Comparison of ENCODE assay signal across 29 cellular contexts in genomic region chr10:21925851-21926250, GRCh38.
"Had no signal": no experiment of that assay in that cellular context is flagged by ENCODE, and none has a peak within 500 bp of the region (broad histone marks: within the 10 kb centered on the region; RNA-seq: fewer than 3 reads in every experiment).

No MANE protein-coding gene starts in this region.

- H3K27me3 Mint-ChIP-seq: naive thymus-derived CD8-positive, alpha-beta T cell; stimulated activated memory B cell treated with anti-CD40 and anti-IgM and Interleukin-4, amounts not matched to agents 10 μg/mL and 1 μg/mL and 100 μg/mL, for 72 hours; stimulated activated naive CD8-positive, alpha-beta T cell treated with anti-CD3 and anti-CD28 coated beads, Interleukin-15, amount 100 ng/mL, for 72 hours had no signal

- H3K9me3 ChIP-seq: body of pancreas, colonic mucosa, gastroesophageal sphincter, psoas muscle, sigmoid colon, upper lobe of left lung, vagina had no signal

- H3K4me3 ChIP-seq: body of pancreas, colonic mucosa, dorsolateral prefrontal cortex, gastroesophageal sphincter, hepatocyte, psoas muscle, sigmoid colon, upper lobe of left lung, vagina had no signal

- H3K9me3 Mint-ChIP-seq: activated naive CD4-positive, alpha-beta T cell treated with anti-CD3 and anti-CD28 coated beads, Interleukin-2, amount 50 U/mL, for 72 hours; activated T-cell treated with anti-CD3 and anti-CD28 coated beads, Interleukin-2, amount 50 U/mL, for 72 hours; naive thymus-derived CD8-positive, alpha-beta T cell; stimulated activated memory B cell treated with anti-CD40 and anti-IgM and Interleukin-4, amounts not matched to agents 10 μg/mL and 1 μg/mL and 100 μg/mL, for 72 hours; stimulated activated naive CD8-positive, alpha-beta T cell treated with anti-CD3 and anti-CD28 coated beads, Interleukin-15, amount 100 ng/mL, for 72 hours had no signal

- ATAC-seq: activated naive CD4-positive, alpha-beta T cell treated with anti-CD3 and anti-CD28 coated beads, Interleukin-2, amount 50 U/mL, for 72 hours; activated T-cell treated with anti-CD3 and anti-CD28 coated beads, Interleukin-2, amount 50 U/mL, for 72 hours; body of pancreas; gastroesophageal sphincter; left colon; naive thymus-derived CD8-positive, alpha-beta T cell; psoas muscle; stimulated activated memory B cell treated with anti-CD40 and anti-IgM and Interleukin-4, amounts not matched to agents 10 μg/mL and 1 μg/mL and 100 μg/mL, for 72 hours; stimulated activated naive CD8-positive, alpha-beta T cell treated with anti-CD3 and anti-CD28 coated beads, Interleukin-15, amount 100 ng/mL, for 72 hours had no signal

- H3K27ac ChIP-seq: body of pancreas, colonic mucosa, dorsolateral prefrontal cortex, gastroesophageal sphincter, parathyroid adenoma, psoas muscle, sigmoid colon, upper lobe of left lung, vagina had no signal

- DNase-seq: activated CD4-positive, alpha-beta T cell treated with anti-CD3 and anti-CD28 coated beads for 4 hours; activated CD4-positive, alpha-beta T cell treated with anti-CD3 and anti-CD28 coated beads, Interleukin-2, amount 50 U/mL, for 4 hours; activated naive CD4-positive, alpha-beta T cell; activated T-cell treated with anti-CD3 and anti-CD28 coated beads for 4 hours; activated T-cell treated with anti-CD3 and anti-CD28 coated beads, Interleukin-2, amount 50 U/mL, for 72 hours; body of pancreas; colonic mucosa; dorsolateral prefrontal cortex; effector memory CD4-positive, alpha-beta T cell; erythroblast; kidney; left colon; naive thymus-derived CD8-positive, alpha-beta T cell; nucleus accumbens; psoas muscle; sigmoid colon; small intestine; stimulated activated CD4-positive, alpha-beta T cell treated with anti-CD3 and anti-CD28 coated beads, Interleukin-1b, Interleukin-23, amount 100 ng/mL, for 48 hours; stimulated activated CD4-positive, alpha-beta T cell treated with anti-CD3 and anti-CD28 coated beads, Interleukin-4, amount 100 ng/mL, for 4 hours; stimulated activated CD8-positive, alpha-beta memory T cell treated with anti-CD3 and anti-CD28 coated beads, Interleukin-4, amount 100 ng/mL, for 48 hours; stimulated activated naive CD8-positive, alpha-beta T cell treated with anti-CD3 and anti-CD28 coated beads, Interleukin-15, amount 100 ng/mL, for 72 hours; substantia nigra; upper lobe of left lung had no signal

- H3K27ac Mint-ChIP-seq: activated naive CD4-positive, alpha-beta T cell treated with anti-CD3 and anti-CD28 coated beads, Interleukin-2, amount 50 U/mL, for 72 hours; activated T-cell treated with anti-CD3 and anti-CD28 coated beads, Interleukin-2, amount 50 U/mL, for 72 hours; naive thymus-derived CD8-positive, alpha-beta T cell; stimulated activated memory B cell treated with anti-CD40 and anti-IgM and Interleukin-4, amounts not matched to agents 10 μg/mL and 1 μg/mL and 100 μg/mL, for 72 hours; stimulated activated naive CD8-positive, alpha-beta T cell treated with anti-CD3 and anti-CD28 coated beads, Interleukin-15, amount 100 ng/mL, for 72 hours had no signal

- H3K4me3 Mint-ChIP-seq: activated T-cell treated with anti-CD3 and anti-CD28 coated beads, Interleukin-2, amount 50 U/mL, for 72 hours; naive thymus-derived CD8-positive, alpha-beta T cell; stimulated activated memory B cell treated with anti-CD40 and anti-IgM and Interleukin-4, amounts not matched to agents 10 μg/mL and 1 μg/mL and 100 μg/mL, for 72 hours; stimulated activated naive CD8-positive, alpha-beta T cell treated with anti-CD3 and anti-CD28 coated beads, Interleukin-15, amount 100 ng/mL, for 72 hours had no signal

- FAIRE-seq: kidney had no signal

- H3K36me3 Mint-ChIP-seq: activated naive CD4-positive, alpha-beta T cell treated with anti-CD3 and anti-CD28 coated beads, Interleukin-2, amount 50 U/mL, for 72 hours; stimulated activated memory B cell treated with anti-CD40 and anti-IgM and Interleukin-4, amounts not matched to agents 10 μg/mL and 1 μg/mL and 100 μg/mL, for 72 hours had no signal

- H2AFZ ChIP-seq: hepatocyte, parathyroid adenoma had no signal

- H3K9ac ChIP-seq: parathyroid adenoma had no signal

- H3K36me3 ChIP-seq: colonic mucosa, gastroesophageal sphincter, sigmoid colon, upper lobe of left lung, vagina had no signal

- H3K4me1 Mint-ChIP-seq: naive thymus-derived CD8-positive, alpha-beta T cell; stimulated activated memory B cell treated with anti-CD40 and anti-IgM and Interleukin-4, amounts not matched to agents 10 μg/mL and 1 μg/mL and 100 μg/mL, for 72 hours; stimulated activated naive CD8-positive, alpha-beta T cell treated with anti-CD3 and anti-CD28 coated beads, Interleukin-15, amount 100 ng/mL, for 72 hours had no signal

- H3K4me1 ChIP-seq: colonic mucosa, gastroesophageal sphincter, parathyroid adenoma, psoas muscle, vagina had no signal

- H3K27me3 ChIP-seq: body of pancreas, colonic mucosa, dorsolateral prefrontal cortex, gastroesophageal sphincter, hepatocyte, sigmoid colon, upper lobe of left lung, vagina had no signal
